Comparison of ENCODE assay signal across 13 cellular contexts in the genomic region with DNA sequence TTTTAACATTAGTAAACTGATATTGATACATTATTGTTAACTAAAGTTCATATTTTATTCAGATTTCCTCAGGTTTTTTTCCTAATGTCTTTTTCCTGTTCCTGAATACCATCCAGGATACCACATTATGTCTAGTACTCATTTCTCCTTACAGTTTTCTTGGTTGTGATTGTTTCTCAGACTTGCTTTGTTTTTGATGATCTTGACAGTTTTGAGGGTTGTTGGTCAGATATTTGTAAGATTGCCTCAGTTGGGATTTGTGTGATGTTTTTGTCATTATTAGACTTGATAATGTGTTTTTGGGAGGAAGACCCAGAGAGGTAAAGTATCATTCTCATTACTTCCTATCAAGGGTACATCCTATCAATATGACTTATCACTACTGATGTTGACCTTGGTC. TPM values are rescaled to one million over a fixed set of nuclear protein-coding genes. Genes with fewer than 3 reads are reported as not detected.
DNase-seq lines count a peak whose midpoint lies in the region; ATAC-seq lines count a peak whose summit lies in the region.
"Had no signal": no experiment of that assay in that cellular context is flagged by ENCODE, and none has a peak within 500 bp of the region (broad histone marks: within the 10 kb centered on the region; RNA-seq: fewer than 3 reads in every experiment).

No MANE protein-coding gene starts in this region.

- CTCF ChIA-PET in T-cell (lab: Charles Lee): no interaction called here

- 0 out of 2 replicates have a peak, but pooled peaks cover 1% of the 10 kb centered on the region for H3K9me3 ChIP-seq in SJCRH30 (replicated peaks)
- H3K9me3 ChIP-seq: BE2C had no signal

- DNase-seq in activated naive CD4-positive, alpha-beta T cell treated with anti-CD3 and anti-CD28 coated beads, Interleukin-2, amount 50 U/mL, for 72 hours (ENCODE audit: low spot score in 2 of 2): no peak
- no peak for DNase-seq in T-cell
- no peak for DNase-seq in immature natural killer cell
- DNase-seq in SJCRH30: no peak
- DNase-seq: BE2C, COR-L47, H9, NCI-H187 treated with DMSO at 0.1 percent for 48 hours, NCI-H446 treated with DMSO at 0.1 percent for 48 hours, NCI-H748 treated with DMSO at 0.1 percent for 48 hours had no signal

- H3K36me3 Mint-ChIP-seq in activated naive CD4-positive, alpha-beta T cell treated with anti-CD3 and anti-CD28 coated beads, Interleukin-2, amount 50 U/mL, for 24 hours: peaks cover 6% of the 10 kb centered on the region
- peaks cover 0 to 14% of the 10 kb centered on the region in 2 donors for H3K36me3 Mint-ChIP-seq in activated naive CD4-positive, alpha-beta T cell treated with anti-CD3 and anti-CD28 coated beads, Interleukin-2, amount 50 U/mL, for 72 hours
- peaks cover 8% of the 10 kb centered on the region for H3K36me3 Mint-ChIP-seq in T-cell
- no peaks in the 10 kb centered on the region for H3K36me3 Mint-ChIP-seq in immature natural killer cell

- H3K4me3 Mint-ChIP-seq in activated naive CD4-positive, alpha-beta T cell treated with anti-CD3 and anti-CD28 coated beads, Interleukin-2, amount 50 U/mL, for 24 hours: peak overlapping the region; percentile 57
- H3K4me3 Mint-ChIP-seq in T-cell (peak overlapping the region; percentile 48 to 67 (median 61)), immature natural killer cell (peak overlapping the region in 4 of 5 donors; percentile 7 to 72 (median 50))
- H3K4me3 Mint-ChIP-seq: H9 had no signal

- H3K27me3 Mint-ChIP-seq in activated naive CD4-positive, alpha-beta T cell treated with anti-CD3 and anti-CD28 coated beads, Interleukin-2, amount 50 U/mL, for 24 hours: no peaks in the 10 kb centered on the region
- H3K27me3 Mint-ChIP-seq in T-cell (no peaks in the 10 kb centered on the region), immature natural killer cell (ENCODE audit: low read depth in 3 of 3) (peaks cover 0 to 4% (median 0%) of the 10 kb centered on the region in 3 donors)

- H3K36me3 ChIP-seq in SJCRH30: no peaks in the 10 kb centered on the region
- H3K36me3 ChIP-seq: BE2C had no signal

- no peak overlapping the region for H3K27ac ChIP-seq in SJCRH30

- no peak overlapping the region for H3K4me3 ChIP-seq in SJCRH30

- H3K27me3 ChIP-seq in SJCRH30: no peaks in the 10 kb centered on the region
- H3K27me3 ChIP-seq: BE2C had no signal

- POLR2A ChIA-PET in T-cell (lab: Charles Lee): interaction anchor here in 1 of 2 donors (1.0 kb wide), 1 partner anchor 11 kb away, joined by 4 read pairs; no protein-coding TSS in a partner anchor

- H3K9me3 Mint-ChIP-seq in activated naive CD4-positive, alpha-beta T cell treated with anti-CD3 and anti-CD28 coated beads, Interleukin-2, amount 50 U/mL, for 24 hours: no peaks in the 10 kb centered on the region
- no peaks in the 10 kb centered on the region for H3K9me3 Mint-ChIP-seq in activated naive CD4-positive, alpha-beta T cell treated with anti-CD3 and anti-CD28 coated beads, Interleukin-2, amount 50 U/mL, for 72 hours
- H3K9me3 Mint-ChIP-seq in T-cell: peaks cover 0 to 4% (median 0%) of the 10 kb centered on the region in 3 donors
- H3K9me3 Mint-ChIP-seq in immature natural killer cell: no peaks in the 10 kb centered on the region
- H3K9me3 Mint-ChIP-seq: H9 had no signal

- H3K27ac Mint-ChIP-seq in activated naive CD4-positive, alpha-beta T cell treated with anti-CD3 and anti-CD28 coated beads, Interleukin-2, amount 50 U/mL, for 24 hours: peak overlapping the region; percentile 15
- peak overlapping the region in 1 of 2 donors; percentile 11 for H3K27ac Mint-ChIP-seq in activated naive CD4-positive, alpha-beta T cell treated with anti-CD3 and anti-CD28 coated beads, Interleukin-2, amount 50 U/mL, for 72 hours
- peak overlapping the region; percentile 79 to 88 for H3K27ac Mint-ChIP-seq in T-cell
- H3K27ac Mint-ChIP-seq in immature natural killer cell: peak overlapping the region; percentile 18 to 75 (median 41)

- no peak for ATAC-seq in activated naive CD4-positive, alpha-beta T cell treated with anti-CD3 and anti-CD28 coated beads, Interleukin-2, amount 50 U/mL, for 72 hours
- ATAC-seq in T-cell (replicated peaks in 1 of 4) (no peak), HG02759 (IDR thresholded peaks at IDR 0.05; ENCODE audit: unreplicated experiment) (no peak), GM21737 (IDR thresholded peaks at IDR 0.05; ENCODE audit: unreplicated experiment) (no peak)

- H3K4me1 ChIP-seq in SJCRH30: no peaks in the 10 kb centered on the region
- H3K4me1 ChIP-seq: BE2C had no signal

- H3K4me1 Mint-ChIP-seq in activated naive CD4-positive, alpha-beta T cell treated with anti-CD3 and anti-CD28 coated beads, Interleukin-2, amount 50 U/mL, for 24 hours: peaks cover 69% of the 10 kb centered on the region
- H3K4me1 Mint-ChIP-seq in T-cell (peaks cover 70 to 80% (median 75%) of the 10 kb centered on the region in 3 donors), immature natural killer cell (peaks cover 63 to 74% of the 10 kb centered on the region in 2 donors)

RNA-seq across cellular contexts. Expression of gene EPB41, which starts 19.5 kb away (rescaled TPM):
- 10 to 100 TPM; 60.5 to 83.4 TPM for total RNA-seq in activated naive CD4-positive, alpha-beta T cell treated with anti-CD3 and anti-CD28 coated beads, Interleukin-2, amount 50 U/mL, for 72 hours
- total RNA-seq in T-cell: 100 to 1,000 TPM; 199 to 257 (median 241) TPM
- 10 to 100 TPM; 39.7 to 88.9 (median 59.4) TPM for polyA plus RNA-seq in immature natural killer cell
- 67.1 and 68.9 TPM in 2 replicates for total RNA-seq in SJCRH30 (2014; rRNA removed; shearing (Covaris generic))
